In the genomic region with DNA sequence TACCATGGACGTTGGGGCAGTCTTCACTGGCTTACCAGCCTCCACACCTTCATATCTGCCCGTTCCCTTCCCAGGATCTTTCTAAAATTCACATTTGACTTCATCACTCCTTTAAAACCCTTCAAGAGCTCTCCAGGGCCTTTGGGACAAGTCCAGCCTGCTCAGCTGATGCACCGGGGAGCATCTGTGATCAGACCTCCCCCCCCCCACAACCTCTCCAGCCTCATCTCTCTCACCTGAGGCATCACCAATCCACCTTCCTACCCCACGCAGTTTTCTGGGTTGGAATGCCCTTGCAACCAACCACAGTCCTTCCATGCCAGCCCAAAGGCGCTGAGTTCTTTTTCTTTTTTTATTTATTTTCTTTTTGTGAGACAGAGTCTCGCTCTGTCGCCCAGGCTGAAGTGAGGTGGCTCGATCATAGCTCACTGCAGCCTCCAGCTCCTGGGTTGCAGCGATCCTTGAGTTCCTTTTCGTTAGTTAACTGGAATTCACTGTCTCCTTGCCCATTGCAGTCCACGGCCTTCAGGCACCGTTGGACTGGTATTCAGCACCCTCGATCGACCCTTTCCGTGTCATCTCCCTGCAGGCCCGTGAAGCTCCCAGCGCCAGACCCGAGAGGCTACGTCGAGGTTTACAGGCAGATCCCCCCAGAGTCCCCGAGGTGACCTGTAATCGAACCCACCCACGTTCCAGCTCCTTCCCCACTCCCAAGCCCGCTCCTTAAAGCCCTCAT, we compare ENCODE assay signal across 8 cellular contexts. TPM values are rescaled to one million over a fixed set of nuclear protein-coding genes. Genes with fewer than 3 reads are reported as not detected.
DNase-seq lines count a peak whose midpoint lies in the region; ATAC-seq and TF ChIP-seq lines count a peak whose summit lies in the region.

No MANE protein-coding gene starts in this region.

- no peaks in the 10 kb centered on the region for H4K20me1 ChIP-seq in PC-3 (ENCODE audit: low read length)

- CTCF ChIA-PET in PC-3 (lab: Charles Lee) = interaction anchor here (0.6 kb wide), 1 partner anchor 1968 kb away, joined by 6 read pairs; no protein-coding TSS in a partner anchor

- H3F3A ChIP-seq in PC-3 (ENCODE audit: low read length, unreplicated experiment) = no peaks in the 10 kb centered on the region

- peak overlapping the region; percentile 91 for H3K4me2 ChIP-seq in PC-3 (ENCODE audit: low read length)

- no peaks in the 10 kb centered on the region for H3K27me3 ChIP-seq in PC-3 (ENCODE audit: low read length)
- H3K27me3 ChIP-seq in mononuclear cell (ENCODE audit: insufficient read depth, low read length) = no peaks in the 10 kb centered on the region

- peaks cover 25 to 32% of the 10 kb centered on the region in 2 donors for H3K4me1 Mint-ChIP-seq in effector memory CD8-positive, alpha-beta T cell (ENCODE audit: low read depth in 2 of 2)

- no peaks in the 10 kb centered on the region for H3K9me2 ChIP-seq in PC-3 (replicated peaks; ENCODE audit: low read length)

- H3K9me3 ChIP-seq in PC-3 (ENCODE audit: low read length) (no peaks in the 10 kb centered on the region), mononuclear cell (ENCODE audit: low read depth, low read length) (no peaks in the 10 kb centered on the region)

- H3K9ac ChIP-seq in PC-3 (ENCODE audit: low read length) = peak overlapping the region; percentile 82

- no peaks in the 10 kb centered on the region for H3K9me3 Mint-ChIP-seq in effector memory CD8-positive, alpha-beta T cell

- H3K36me3 Mint-ChIP-seq in effector memory CD8-positive, alpha-beta T cell (ENCODE audit: insufficient read depth) = peaks cover 23% of the 10 kb centered on the region

- H3K79me2 ChIP-seq in PC-3 (ENCODE audit: low read length) = peaks cover 24% of the 10 kb centered on the region

- BruUV-seq in PC-3 (replicated peaks; lab: Mats Ljungman, UMichigan) = TSS peak; percentile 52

- H2AFZ ChIP-seq in PC-3 (ENCODE audit: low read length) = peak overlapping the region; percentile 96

- peak; percentile 23 for ATAC-seq in PC-3
- no peak for ATAC-seq in effector memory CD8-positive, alpha-beta T cell (replicated peaks)
- no peak for ATAC-seq in GM18868 (IDR thresholded peaks at IDR 0.05; ENCODE audit: unreplicated experiment)

- DNase-seq in NCI-H146 (lab: John Stamatoyannopoulos, UW) (peak; percentile 22), NCI-H146 treated with DMSO at 0.1 percent for 48 hours (lab: John Stamatoyannopoulos, UW; ENCODE audit: unreplicated experiment) (no peak), PC-3 (no peak), hippocampal formation (lab: John Stamatoyannopoulos, UW) (no peak), G401 (ENCODE audit: low spot score) (no peak)
- DNase-seq in effector memory CD8-positive, alpha-beta T cell = no peak

- intact Hi-C loops in PC-3 (cut with micrococcal nuclease) = loop anchor here (2.0 kb wide), 1 partner anchor 59 kb away; no protein-coding TSS in a partner anchor

- peaks cover 10% of the 10 kb centered on the region; the same call in 1 of the 2 replicates for H3K4me1 ChIP-seq in PC-3 (ENCODE audit: insufficient read depth, low read length)
- peaks cover 25% of the 10 kb centered on the region for H3K4me1 ChIP-seq in mononuclear cell (ENCODE audit: insufficient read depth, low read length)

- in situ Hi-C loops in G401 (cut with HindIII; ENCODE audit: low sequenced_read_pairs) = no loop called here

- no peaks in the 10 kb centered on the region for H3K36me3 ChIP-seq in PC-3 (ENCODE audit: low read depth, low read length)

- no peaks in the 10 kb centered on the region for H3K27me3 Mint-ChIP-seq in effector memory CD8-positive, alpha-beta T cell

- POLR2A ChIA-PET in PC-3 (lab: Charles Lee; ENCODE audit: unreplicated experiment) = no interaction called here

- H3K27ac ChIP-seq in PC-3 (ENCODE audit: low read length) = no peak overlapping the region

- H3K27ac Mint-ChIP-seq in effector memory CD8-positive, alpha-beta T cell = peak overlapping the region; percentile 56 to 91

- H3K4me3 Mint-ChIP-seq in effector memory CD8-positive, alpha-beta T cell = peak overlapping the region; percentile 87 to 88

- H3K4me3 ChIP-seq in PC-3 (ENCODE audit: low read length) (peak overlapping the region; percentile 90), mononuclear cell (ENCODE audit: low read length) (peak overlapping the region; percentile 77)

- TF ChIP-seq CTCF in PC-3 (conservative IDR thresholded peaks at IDR 0.05; ENCODE audit: low read depth, low read length) = no peak

RNA-seq across cellular contexts. Expression of gene ALKBH4, which starts 0.7 kb away (rescaled TPM):
- total RNA-seq in PC-3 (2014; rRNA removed) (21.3 and 31.0 TPM in 2 replicates), mononuclear cell (6.5 TPM)
- 35.9 and 73.3 TPM in 2 replicates for total RNA-seq in G401 (2014; rRNA removed; shearing (Covaris generic))

RNA-seq across cellular contexts. Expression of gene LRWD1, which starts 0.8 kb away (rescaled TPM):
- total RNA-seq in PC-3 (2014; rRNA removed) (41.8 and 69.5 TPM in 2 replicates), mononuclear cell (7.0 TPM)
- 60.6 and 75.4 TPM in 2 replicates for total RNA-seq in G401 (2014; rRNA removed; shearing (Covaris generic))

RNA-seq across cellular contexts. Expression of gene POLR2J, which starts 14.7 kb away (rescaled TPM):
- total RNA-seq in PC-3 (2014; rRNA removed) (71.6 and 101 TPM in 2 replicates), mononuclear cell (31.6 TPM)
- 53.6 and 57.6 TPM in 2 replicates for total RNA-seq in G401 (2014; rRNA removed; shearing (Covaris generic))

RNA-seq across cellular contexts. Expression of gene ORAI2, which starts 30.6 kb away (rescaled TPM):
- total RNA-seq in PC-3 (2014; rRNA removed) = 20.8 and 21.5 TPM in 2 replicates
- 33.7 TPM for total RNA-seq in mononuclear cell
- 106 and 147 TPM in 2 replicates for total RNA-seq in G401 (2014; rRNA removed; shearing (Covaris generic))

RNA-seq across cellular contexts. Expression of gene RASA4B, which starts 53.6 kb away (rescaled TPM):
- 10.2 and 17.2 TPM in 2 replicates for total RNA-seq in PC-3 (2014; rRNA removed)
- total RNA-seq in mononuclear cell = 9.3 TPM
- total RNA-seq in G401 (2014; rRNA removed; shearing (Covaris generic)) = 2.7 and 3.0 TPM in 2 replicates
